Comparison of ENCODE assay signal across 22 cellular contexts in the genomic region with DNA sequence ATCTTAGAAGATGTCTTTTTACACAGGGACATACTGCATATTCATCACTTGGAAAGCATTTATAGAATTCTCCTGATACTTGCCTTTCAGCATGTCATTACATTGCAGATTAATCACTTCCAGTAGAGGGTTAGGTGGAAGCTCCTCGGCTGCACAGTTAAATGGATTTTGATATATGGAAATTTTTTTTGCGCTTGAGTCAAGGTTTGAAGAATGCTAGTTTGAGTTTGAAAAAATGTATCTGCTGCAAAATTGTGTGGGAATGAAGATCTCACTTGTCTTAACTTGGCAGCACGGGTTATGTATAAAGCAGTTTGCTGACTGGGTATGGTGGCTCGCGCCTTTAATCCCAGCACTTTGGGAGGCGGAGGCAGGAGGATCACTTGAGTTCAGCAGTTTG. TPM values are rescaled to one million over a fixed set of nuclear protein-coding genes. Genes with fewer than 3 reads are reported as not detected.
DNase-seq lines count a peak whose midpoint lies in the region; ATAC-seq and TF ChIP-seq lines count a peak whose summit lies in the region.
"Had no signal": no experiment of that assay in that cellular context is flagged by ENCODE, and none has a peak within 500 bp of the region (broad histone marks: within the 10 kb centered on the region; RNA-seq: fewer than 3 reads in every experiment).

No MANE protein-coding gene starts in this region.

- intact Hi-C loops in posterior vena cava (cut with DNase I): no loop called here

- no peaks in the 10 kb centered on the region for H3K4me1 Mint-ChIP-seq in nephron progenitor cell

- no peaks in the 10 kb centered on the region for H3K27me3 Mint-ChIP-seq in nephron progenitor cell (ENCODE audit: low read depth, poor library complexity)
- H3K27me3 Mint-ChIP-seq: stimulated activated naive B cell treated with anti-CD40 and anti-IgM and Interleukin-4, amounts not matched to agents 10 μg/mL and 1 μg/mL and 100 μg/mL, for 72 hours had no signal

- peaks cover 56% of the 10 kb centered on the region for H3K9me3 Mint-ChIP-seq in nephron progenitor cell

- peaks cover 94% of the 10 kb centered on the region for H3K36me3 Mint-ChIP-seq in nephron progenitor cell (ENCODE audit: low read depth)

- H3K27ac Mint-ChIP-seq in nephron progenitor cell: peak overlapping the region; percentile 32
- H3K27ac Mint-ChIP-seq: stimulated activated naive B cell treated with anti-CD40 and anti-IgM and Interleukin-4, amounts not matched to agents 10 μg/mL and 1 μg/mL and 100 μg/mL, for 72 hours had no signal

- TF ChIP-seq CTCF in AG10803 (conservative IDR thresholded peaks at IDR 0.05; ENCODE audit: low read length): no peak
- no peak for TF ChIP-seq CTCF in nephron progenitor cell (IDR thresholded peaks at IDR 0.05)

- H3K4me3 Mint-ChIP-seq in nephron progenitor cell: no peak overlapping the region
- H3K4me3 Mint-ChIP-seq: stimulated activated naive B cell treated with anti-CD40 and anti-IgM and Interleukin-4, amounts not matched to agents 10 μg/mL and 1 μg/mL and 100 μg/mL, for 72 hours had no signal

- DNase-seq in AG10803 (ENCODE audit: low read depth) (peak; percentile 64), GM04503 (ENCODE audit: low read depth) (peak; percentile 67), amniotic epithelial cell (ENCODE audit: low read depth) (peak; percentile 44), nephron progenitor cell (no peak), posterior vena cava (ENCODE audit: low spot score) (no peak)
- DNase-seq: activated T-cell treated with anti-CD3 and anti-CD28 coated beads for 4 hours; AML-193; Caco-2; central memory CD4-positive, alpha-beta T cell; glutamatergic neuron; left ventricle myocardium superior; NCI-H1105 treated with DMSO at 0.1 percent for 48 hours; NCI-H2171; right cardiac atrium; SHP77; stimulated activated naive B cell treated with anti-CD40 and anti-IgM and Interleukin-4, amounts not matched to agents 10 μg/mL and 1 μg/mL and 100 μg/mL, for 72 hours; T-helper 1 cell; thyroid gland had no signal

- ATAC-seq in GM19455 (IDR thresholded peaks at IDR 0.05; ENCODE audit: unreplicated experiment): no peak
- ATAC-seq in GM21825 (IDR thresholded peaks at IDR 0.05; ENCODE audit: unreplicated experiment): no peak
- ATAC-seq in esophagus mucosa: no peak
- ATAC-seq: left ventricle myocardium superior; stimulated activated naive B cell treated with anti-CD40 and anti-IgM and Interleukin-4, amounts not matched to agents 10 μg/mL and 1 μg/mL and 100 μg/mL, for 72 hours had no signal

- H3K4me3 ChIP-seq in AG10803 (ENCODE audit: low read length): no peak overlapping the region
- H3K4me3 ChIP-seq: HAP-1, thyroid gland had no signal

RNA-seq across cellular contexts. Expression of gene PPP1CB, which starts 13.7 kb away (rescaled TPM):
- total RNA-seq in posterior vena cava: 100 to 1,000 TPM; 429 to 446 TPM
- total RNA-seq in esophagus mucosa: 327 TPM

RNA-seq across cellular contexts. Expression of gene SPDYA, which starts 45.3 kb away (rescaled TPM):
- total RNA-seq in posterior vena cava: 1 to 10 TPM in 1 of 2 donors, under 1 TPM in 1; 0.86 to 1.7 TPM
- total RNA-seq in esophagus mucosa: 0.92 TPM

Comparison
In these comparisons a context has a peak if more than half of its experiments do, and no peak if none do; other contexts are left out.
1. DNase-seq: peak in AG10803 (single experiment), GM04503 (single experiment) and amniotic epithelial cell (single experiment); none in nephron progenitor cell (single experiment) and posterior vena cava (single experiment).